In genomic region chr7:32577421-32577820, GRCh38 we compare ENCODE assay signal across 2 cellular contexts.
TF ChIP-seq lines count a peak whose summit lies in the region.

No MANE protein-coding gene starts in this region.

TF ChIP-seq in HepG2, 621 proteins besides CTCF, POLR2A, EP300 and RAD21:
- TF ChIP-seq ZBTB33 (CRISPR knock-in tag; IDR thresholded peaks at IDR 0.05) (no peak), ZSCAN20 (CRISPR knock-in tag; IDR thresholded peaks at IDR 0.05; ENCODE audit: borderline replicate concordance) (no peak), HMG20B (CRISPR knock-in tag; conservative IDR thresholded peaks at IDR 0.05) (no peak), SP4 (CRISPR knock-in tag; IDR thresholded peaks at IDR 0.05) (no peak), XBP1 (CRISPR knock-in tag; IDR thresholded peaks at IDR 0.05) (no peak), TP53 (CRISPR knock-in tag; conservative IDR thresholded peaks at IDR 0.05) (no peak), MED1 (CRISPR knock-in tag; IDR thresholded peaks at IDR 0.05) (no peak), MYNN (CRISPR knock-in tag; IDR thresholded peaks at IDR 0.05; ENCODE audit: low read depth) (no peak)

TF ChIP-seq in SK-N-SH, 30 proteins besides CTCF, POLR2A, EP300 and RAD21:
- TF ChIP-seq GATA2 (CRISPR knock-in tag; IDR thresholded peaks at IDR 0.05), result peak; percentile 82
- no peak for TF ChIP-seq ELF1 (IDR thresholded peaks at IDR 0.05)
- TF ChIP-seq TCF12 (IDR thresholded peaks at IDR 0.05), result 0 out of 2 replicates have a peak, but pooled peaks have one; percentile 17
- TF ChIP-seq RCOR1 (IDR thresholded peaks at IDR 0.05; ENCODE audit: low read length), result peak; percentile 20; the same call in 1 of the 2 replicates
- TF ChIP-seq CHD2 (IDR thresholded peaks at IDR 0.05; ENCODE audit: low read length, partially characterized antibody), result peak; percentile 20
- no peak for TF ChIP-seq SIN3A (IDR thresholded peaks at IDR 0.05; ENCODE audit: borderline replicate concordance, low read depth, low read length)
- TF ChIP-seq MXI1 (IDR thresholded peaks at IDR 0.05; ENCODE audit: low read depth, low read length), result peak; percentile 21; the same call in 1 of the 2 replicates
- TF ChIP-seq USF1 (IDR thresholded peaks at IDR 0.05; ENCODE audit: borderline replicate concordance, low read depth), result no peak
